Comparison of ENCODE assay signal across 1 cellular context in the genomic region with DNA sequence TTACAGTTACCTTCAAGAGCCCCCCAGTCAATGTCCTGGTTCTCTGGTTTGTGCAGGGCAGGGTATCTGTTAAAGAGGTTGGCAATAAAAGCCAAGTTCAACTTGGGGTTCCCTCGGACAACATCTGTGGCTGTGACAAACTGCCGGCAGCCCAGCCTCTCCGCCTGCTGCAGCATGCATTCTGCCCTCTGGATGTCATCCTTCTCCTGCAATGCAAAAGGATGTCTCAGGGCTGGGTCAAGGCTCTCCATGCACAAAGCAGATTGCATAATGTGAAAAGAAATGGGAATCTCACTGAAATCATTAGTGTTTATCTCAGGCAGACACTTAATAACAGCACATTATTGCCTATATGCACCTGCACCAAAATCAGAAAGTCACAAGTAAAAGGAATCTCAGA.
TF ChIP-seq lines count a peak whose summit lies in the region.

No MANE protein-coding gene starts in this region.

TF ChIP-seq in K562, 482 proteins besides CTCF, POLR2A, EP300 and RAD21:
- TF ChIP-seq, protein P1, sequence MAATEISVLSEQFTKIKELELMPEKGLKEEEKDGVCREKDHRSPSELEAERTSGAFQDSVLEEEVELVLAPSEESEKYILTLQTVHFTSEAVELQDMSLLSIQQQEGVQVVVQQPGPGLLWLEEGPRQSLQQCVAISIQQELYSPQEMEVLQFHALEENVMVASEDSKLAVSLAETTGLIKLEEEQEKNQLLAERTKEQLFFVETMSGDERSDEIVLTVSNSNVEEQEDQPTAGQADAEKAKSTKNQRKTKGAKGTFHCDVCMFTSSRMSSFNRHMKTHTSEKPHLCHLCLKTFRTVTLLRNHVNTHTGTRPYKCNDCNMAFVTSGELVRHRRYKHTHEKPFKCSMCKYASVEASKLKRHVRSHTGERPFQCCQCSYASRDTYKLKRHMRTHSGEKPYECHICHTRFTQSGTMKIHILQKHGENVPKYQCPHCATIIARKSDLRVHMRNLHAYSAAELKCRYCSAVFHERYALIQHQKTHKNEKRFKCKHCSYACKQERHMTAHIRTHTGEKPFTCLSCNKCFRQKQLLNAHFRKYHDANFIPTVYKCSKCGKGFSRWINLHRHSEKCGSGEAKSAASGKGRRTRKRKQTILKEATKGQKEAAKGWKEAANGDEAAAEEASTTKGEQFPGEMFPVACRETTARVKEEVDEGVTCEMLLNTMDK (IDR thresholded peaks at IDR 0.05; ENCODE audit: borderline replicate concordance, insufficient read depth, low read depth, low read length, poor library complexity, severe bottlenecking): no peak
- no peak for TF ChIP-seq CHD4 (IDR thresholded peaks at IDR 0.05; ENCODE audit: insufficient read depth, insufficient replicate concordance, low read depth, low read length, poor library complexity, severe bottlenecking)
- no peak for TF ChIP-seq CLOCK (CRISPR knock-in tag; IDR thresholded peaks at IDR 0.05; ENCODE audit: borderline replicate concordance)
- TF ChIP-seq, protein P2, sequence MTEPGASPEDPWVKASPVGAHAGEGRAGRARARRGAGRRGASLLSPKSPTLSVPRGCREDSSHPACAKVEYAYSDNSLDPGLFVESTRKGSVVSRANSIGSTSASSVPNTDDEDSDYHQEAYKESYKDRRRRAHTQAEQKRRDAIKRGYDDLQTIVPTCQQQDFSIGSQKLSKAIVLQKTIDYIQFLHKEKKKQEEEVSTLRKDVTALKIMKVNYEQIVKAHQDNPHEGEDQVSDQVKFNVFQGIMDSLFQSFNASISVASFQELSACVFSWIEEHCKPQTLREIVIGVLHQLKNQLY (CRISPR knock-in tag; conservative IDR thresholded peaks at IDR 0.05): no peak
- TF ChIP-seq ZNF23 (CRISPR knock-in tag; IDR thresholded peaks at IDR 0.05): no peak
- no peak for TF ChIP-seq RBM17 (IDR thresholded peaks at IDR 0.05; ENCODE audit: borderline replicate concordance, low read depth, low read length)
- no peak for TF ChIP-seq PTRF (tag; IDR thresholded peaks at IDR 0.05)
- no peak for TF ChIP-seq ZNF717 (CRISPR knock-in tag; IDR thresholded peaks at IDR 0.05)
- no peak for TF ChIP-seq MIER1 (IDR thresholded peaks at IDR 0.05; ENCODE audit: low read depth)
- TF ChIP-seq CBFA2T3 (IDR thresholded peaks at IDR 0.05): no peak
- no peak for TF ChIP-seq ZZZ3 (IDR thresholded peaks at IDR 0.05)
- TF ChIP-seq, protein P3, sequence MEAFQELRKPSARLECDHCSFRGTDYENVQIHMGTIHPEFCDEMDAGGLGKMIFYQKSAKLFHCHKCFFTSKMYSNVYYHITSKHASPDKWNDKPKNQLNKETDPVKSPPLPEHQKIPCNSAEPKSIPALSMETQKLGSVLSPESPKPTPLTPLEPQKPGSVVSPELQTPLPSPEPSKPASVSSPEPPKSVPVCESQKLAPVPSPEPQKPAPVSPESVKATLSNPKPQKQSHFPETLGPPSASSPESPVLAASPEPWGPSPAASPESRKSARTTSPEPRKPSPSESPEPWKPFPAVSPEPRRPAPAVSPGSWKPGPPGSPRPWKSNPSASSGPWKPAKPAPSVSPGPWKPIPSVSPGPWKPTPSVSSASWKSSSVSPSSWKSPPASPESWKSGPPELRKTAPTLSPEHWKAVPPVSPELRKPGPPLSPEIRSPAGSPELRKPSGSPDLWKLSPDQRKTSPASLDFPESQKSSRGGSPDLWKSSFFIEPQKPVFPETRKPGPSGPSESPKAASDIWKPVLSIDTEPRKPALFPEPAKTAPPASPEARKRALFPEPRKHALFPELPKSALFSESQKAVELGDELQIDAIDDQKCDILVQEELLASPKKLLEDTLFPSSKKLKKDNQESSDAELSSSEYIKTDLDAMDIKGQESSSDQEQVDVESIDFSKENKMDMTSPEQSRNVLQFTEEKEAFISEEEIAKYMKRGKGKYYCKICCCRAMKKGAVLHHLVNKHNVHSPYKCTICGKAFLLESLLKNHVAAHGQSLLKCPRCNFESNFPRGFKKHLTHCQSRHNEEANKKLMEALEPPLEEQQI (IDR thresholded peaks at IDR 0.05): no peak
